26 cellular contexts compared by ENCODE assay signal in the genomic region with DNA sequence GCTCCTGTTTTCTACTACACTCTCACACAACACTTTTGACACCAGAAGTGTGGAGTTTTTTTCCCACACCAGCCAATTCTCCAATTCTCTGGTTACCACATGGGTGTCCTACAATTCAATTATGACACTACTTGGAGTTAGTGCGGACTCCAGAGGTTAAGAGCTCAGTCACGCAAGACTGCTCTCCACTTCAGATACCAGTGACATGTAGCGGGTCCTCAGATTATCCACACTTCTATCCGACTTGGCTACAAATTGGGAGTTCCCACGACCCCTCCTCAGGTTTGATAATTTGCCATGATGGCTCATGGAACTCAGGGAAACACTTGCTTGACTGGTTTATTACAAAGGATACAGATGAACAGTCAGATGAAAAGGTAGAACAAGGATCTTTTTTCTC. TPM values are rescaled to one million over a fixed set of nuclear protein-coding genes. Genes with fewer than 3 reads are reported as not detected.
DNase-seq lines count a peak whose midpoint lies in the region; ATAC-seq, FAIRE-seq and TF ChIP-seq lines count a peak whose summit lies in the region.
"Had no signal": no experiment of that assay in that cellular context is flagged by ENCODE, and none has a peak within 500 bp of the region (broad histone marks: within the 10 kb centered on the region; RNA-seq: fewer than 3 reads in every experiment).

No MANE protein-coding gene starts in this region.

- peak; percentile 68 for FAIRE-seq in GM12892 (lab: Jason Lieb, UNC)
- FAIRE-seq: GM18507, H1, HTR-8/SVneo, RCC 7860 had no signal

- CTCF ChIA-PET in activated naive CD4-positive, alpha-beta T cell treated with anti-CD3 and anti-CD28 coated beads, Interleukin-2, amount 10 ng/mL, durations not matched to agents 7 days and 5 days (lab: Charles Lee): no interaction called here

- H3K4me1 Mint-ChIP-seq in endodermal cell: peaks cover 19% of the 10 kb centered on the region
- H3K4me1 Mint-ChIP-seq in activated naive CD4-positive, alpha-beta T cell treated with anti-CD3 and anti-CD28 coated beads, Interleukin-2, amount 10 ng/mL, durations not matched to agents 7 days and 5 days: peaks cover 3% of the 10 kb centered on the region

- peak; percentile 43 for DNase-seq in DMS53 (lab: John Stamatoyannopoulos, UW)
- DNase-seq in DMS53 treated with DMSO at 0.1 percent for 48 hours (lab: John Stamatoyannopoulos, UW; ENCODE audit: unreplicated experiment): no peak
- no peak for DNase-seq in GM12892 (ENCODE audit: insufficient read length)
- no peak for DNase-seq in endodermal cell
- peak; percentile 23 for DNase-seq in renal cortical epithelial cell (ENCODE audit: low read depth)
- no peak for DNase-seq in activated naive CD4-positive, alpha-beta T cell treated with anti-CD3 and anti-CD28 coated beads, Interleukin-2, amount 10 ng/mL, durations not matched to agents 7 days and 5 days
- no peak for DNase-seq in posterior cingulate gyrus
- DNase-seq: C1 segment of cervical spinal cord; Calu3; CD8-positive, alpha-beta T cell; IMR-90; NCI-H1092 treated with DMSO at 0.1 percent for 48 hours; NCI-H146; NCI-H2029; NCI-H2171; NCI-H345; NCI-H524 treated with DMSO at 0.1 percent for 48 hours; OCI-M1 had no signal

- peaks cover 44% of the 10 kb centered on the region for H3K36me3 ChIP-seq in endodermal cell (ENCODE audit: control insufficient read depth, insufficient read depth, low read length)

- intact Hi-C loops in posterior cingulate gyrus (cut with DNase I): no loop called here

- no peak for TF ChIP-seq POLR2A in GM12892 (IDR thresholded peaks at IDR 0.05; ENCODE audit: low read depth, low read length)

- H3K36me3 Mint-ChIP-seq in endodermal cell (ENCODE audit: low read depth): peaks cover 35% of the 10 kb centered on the region
- peaks cover 25% of the 10 kb centered on the region for H3K36me3 Mint-ChIP-seq in activated naive CD4-positive, alpha-beta T cell treated with anti-CD3 and anti-CD28 coated beads, Interleukin-2, amount 10 ng/mL, durations not matched to agents 7 days and 5 days

- peak overlapping the region; percentile 36 for H3K27ac Mint-ChIP-seq in endodermal cell
- no peak overlapping the region for H3K27ac Mint-ChIP-seq in activated naive CD4-positive, alpha-beta T cell treated with anti-CD3 and anti-CD28 coated beads, Interleukin-2, amount 10 ng/mL, durations not matched to agents 7 days and 5 days
- H3K27ac Mint-ChIP-seq: CD8-positive, alpha-beta T cell had no signal

- no peaks in the 10 kb centered on the region for H3K27me3 Mint-ChIP-seq in endodermal cell (ENCODE audit: insufficient read depth)
- no peaks in the 10 kb centered on the region for H3K27me3 Mint-ChIP-seq in activated naive CD4-positive, alpha-beta T cell treated with anti-CD3 and anti-CD28 coated beads, Interleukin-2, amount 10 ng/mL, durations not matched to agents 7 days and 5 days

- no peak overlapping the region for H3K4me3 Mint-ChIP-seq in endodermal cell
- no peak overlapping the region for H3K4me3 Mint-ChIP-seq in activated naive CD4-positive, alpha-beta T cell treated with anti-CD3 and anti-CD28 coated beads, Interleukin-2, amount 10 ng/mL, durations not matched to agents 7 days and 5 days
- H3K4me3 Mint-ChIP-seq: CD8-positive, alpha-beta T cell had no signal

- no peak overlapping the region for H3K4me3 ChIP-seq in endodermal cell (ENCODE audit: low read length)
- H3K4me3 ChIP-seq: SJSA1 had no signal

- H3K9me3 ChIP-seq in endodermal cell (ENCODE audit: control insufficient read depth, low read length): no peaks in the 10 kb centered on the region
- H3K9me3 ChIP-seq: SJSA1 had no signal

- TF ChIP-seq CTCF in endodermal cell (conservative IDR thresholded peaks at IDR 0.05): no peak

- no peak for ATAC-seq in GM19397 (IDR thresholded peaks at IDR 0.05; ENCODE audit: unreplicated experiment)
- ATAC-seq: CD8-positive, alpha-beta T cell had no signal

- no peak overlapping the region for H3K27ac ChIP-seq in endodermal cell (ENCODE audit: low read depth, low read length)
- H3K27ac ChIP-seq: 22Rv1, KMS-11, SJSA1 had no signal

- 92 to 94% methylated on average over 5 of the region's 5 CpGs for WGBS in endodermal cell (ENCODE audit: insufficient coverage in 1 of 2, insufficient read length in 1 of 2), 2 experiments

- no peak overlapping the region for H3K9ac ChIP-seq in endodermal cell (ENCODE audit: extremely low read depth, low read length, poor library complexity, severe bottlenecking)
- H3K9ac ChIP-seq: KMS-11 had no signal

- H3K9me3 Mint-ChIP-seq in endodermal cell: no peaks in the 10 kb centered on the region
- H3K9me3 Mint-ChIP-seq in activated naive CD4-positive, alpha-beta T cell treated with anti-CD3 and anti-CD28 coated beads, Interleukin-2, amount 10 ng/mL, durations not matched to agents 7 days and 5 days: no peaks in the 10 kb centered on the region
- H3K9me3 Mint-ChIP-seq: CD8-positive, alpha-beta T cell had no signal

- peaks cover 3% of the 10 kb centered on the region for H3K4me1 ChIP-seq in endodermal cell (ENCODE audit: control insufficient read depth, insufficient read depth, low read length)

- no peaks in the 10 kb centered on the region for H3K27me3 ChIP-seq in endodermal cell (ENCODE audit: control insufficient read depth, insufficient read depth, low read length, poor library complexity, severe bottlenecking)
- H3K27me3 ChIP-seq: SJSA1 had no signal

RNA-seq across cellular contexts. Expression of gene PAN3, which starts 32.9 kb away (rescaled TPM):
- 20.8 TPM for polyA plus RNA-seq in GM12892 (2012; ENCODE audit: missing spikeins)
- 10 to 100 TPM; 73.5 to 73.8 TPM for total RNA-seq in endodermal cell
- 25.7 TPM for polyA plus RNA-seq in endodermal cell (2013, experiment 1 of 2)
- 26.0 TPM for polyA plus RNA-seq in endodermal cell (2013, experiment 2 of 2)
- total RNA-seq in renal cortical epithelial cell: 16.7 and 37.7 TPM in 2 replicates

Comparison
In these comparisons a context has a peak if more than half of its experiments do, and no peak if none do; other contexts are left out.
1. DNase-seq: peak in DMS53 (single experiment) and renal cortical epithelial cell (single experiment); none in DMS53 treated with DMSO at 0.1 percent for 48 hours (single experiment), GM12892 (single experiment), endodermal cell (single experiment), activated naive CD4-positive, alpha-beta T cell treated with anti-CD3 and anti-CD28 coated beads, Interleukin-2, amount 10 ng/mL, durations not matched to agents 7 days and 5 days (single experiment) and posterior cingulate gyrus (0 of 10).